25 cellular contexts compared by ENCODE assay signal in the genomic region with DNA sequence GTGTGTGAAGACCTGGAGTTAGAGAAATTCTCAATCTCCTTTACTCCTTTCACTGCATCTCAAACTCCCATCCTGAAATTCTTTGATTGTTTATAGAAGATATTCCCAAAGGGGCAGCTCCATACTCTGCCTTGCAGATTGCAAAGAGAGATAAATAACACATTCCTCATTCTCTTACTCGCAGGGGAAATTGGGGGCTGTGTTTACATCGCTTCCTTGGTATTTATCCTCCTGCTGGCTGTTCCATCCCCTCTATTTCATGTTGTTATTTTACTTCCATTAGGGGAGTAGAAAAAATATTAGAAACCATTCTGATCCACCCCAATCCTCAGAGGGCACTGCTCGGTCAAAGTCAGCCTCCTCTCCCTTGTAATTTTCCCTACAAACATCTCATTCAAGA.
DNase-seq lines count a peak whose midpoint lies in the region; ATAC-seq and TF ChIP-seq lines count a peak whose summit lies in the region.
"Had no signal": no experiment of that assay in that cellular context is flagged by ENCODE, and none has a peak within 500 bp of the region (broad histone marks: within the 10 kb centered on the region; RNA-seq: fewer than 3 reads in every experiment).

No MANE protein-coding gene starts in this region.

- H3K4ac ChIP-seq in mesenchymal stem cell (ENCODE audit: low read depth in 1 of 2, low read length in 2 of 2), result no peak overlapping the region

- peak overlapping the region; percentile 18 for H3K27ac Mint-ChIP-seq in HFFc6
- H3K27ac Mint-ChIP-seq in stimulated activated naive CD8-positive, alpha-beta T cell treated with anti-CD3 and anti-CD28 coated beads, Interleukin-15, amount 100 ng/mL, for 72 hours, result no peak overlapping the region
- H3K27ac Mint-ChIP-seq: activated naive CD4-positive, alpha-beta T cell treated with anti-CD3 and anti-CD28 coated beads, Interleukin-2, amount 10 ng/mL, durations not matched to agents 7 days and 5 days; CD14-positive monocyte; effector memory CD8-positive, alpha-beta T cell; natural killer cell; stimulated activated effector memory CD8-positive, alpha-beta T cell treated with anti-CD3 and anti-CD28 coated beads, Interleukin-12 subunit alpha, Interleukin-12 subunit beta, amount 100 ng/mL, for 72 hours had no signal

- no peaks in the 10 kb centered on the region for H3K36me3 ChIP-seq in mesenchymal stem cell (ENCODE audit: control insufficient read depth in 1 of 2, insufficient read depth in 2 of 2, low read depth in 1 of 2, low read length in 2 of 2)
- H3K36me3 ChIP-seq in skeletal muscle satellite cell (ENCODE audit: insufficient read depth, low read length), result no peaks in the 10 kb centered on the region
- H3K36me3 ChIP-seq: cardiac muscle cell, right atrium auricular region had no signal

- no peak overlapping the region for H2AFZ ChIP-seq in mesenchymal stem cell (ENCODE audit: low read depth, low read length)
- H2AFZ ChIP-seq: parathyroid adenoma had no signal

- H3K27me3 Mint-ChIP-seq in HFFc6 (ENCODE audit: insufficient read depth), result no peaks in the 10 kb centered on the region; the same call in 1 of the 2 replicates
- no peaks in the 10 kb centered on the region for H3K27me3 Mint-ChIP-seq in stimulated activated naive CD8-positive, alpha-beta T cell treated with anti-CD3 and anti-CD28 coated beads, Interleukin-15, amount 100 ng/mL, for 72 hours
- H3K27me3 Mint-ChIP-seq: activated naive CD4-positive, alpha-beta T cell treated with anti-CD3 and anti-CD28 coated beads, Interleukin-2, amount 10 ng/mL, durations not matched to agents 7 days and 5 days; effector memory CD8-positive, alpha-beta T cell had no signal

- H3K4me2 ChIP-seq in mesenchymal stem cell (ENCODE audit: low read length, poor library complexity, severe bottlenecking), result no peak overlapping the region
- H3K4me2 ChIP-seq in skeletal muscle satellite cell (ENCODE audit: low read length), result peak overlapping the region; percentile 19
- H3K4me2 ChIP-seq: KMS-11 had no signal

- H3K9me3 ChIP-seq in mesenchymal stem cell (ENCODE audit: control insufficient read depth, low read length), result peaks cover 4% of the 10 kb centered on the region
- H3K9me3 ChIP-seq in skeletal muscle satellite cell (replicated peaks; ENCODE audit: low read length), result no peaks in the 10 kb centered on the region

- no peak for DNase-seq in HFFc6
- peak; percentile 34 for DNase-seq in mesenchymal stem cell
- DNase-seq in KBM-7, result no peak
- DNase-seq in cortex of kidney (lab: John Stamatoyannopoulos, UW), result no peak
- DNase-seq in stimulated activated naive CD8-positive, alpha-beta T cell treated with anti-CD3 and anti-CD28 coated beads, Interleukin-15, amount 100 ng/mL, for 72 hours, result no peak
- DNase-seq: activated CD4-positive, alpha-beta T cell treated with anti-CD3 and anti-CD28 coated beads, Interleukin-2, amount 50 U/mL, for 4 hours; activated CD4-positive, CD25-positive, alpha-beta regulatory T cell; activated naive CD4-positive, alpha-beta T cell treated with anti-CD3 and anti-CD28 coated beads, Interleukin-2, amount 10 ng/mL, durations not matched to agents 7 days and 5 days; amygdala; effector memory CD8-positive, alpha-beta T cell; hippocampal formation; natural killer cell; NCI-H146; NCI-H510A; stimulated activated CD4-positive, alpha-beta T cell treated with anti-CD3 and anti-CD28 coated beads, Interleukin-4, amount 100 ng/mL, for 24 hours had no signal

- peak overlapping the region; percentile 40 for H3K4me3 Mint-ChIP-seq in HFFc6
- no peak overlapping the region for H3K4me3 Mint-ChIP-seq in stimulated activated naive CD8-positive, alpha-beta T cell treated with anti-CD3 and anti-CD28 coated beads, Interleukin-15, amount 100 ng/mL, for 72 hours
- H3K4me3 Mint-ChIP-seq: activated naive CD4-positive, alpha-beta T cell treated with anti-CD3 and anti-CD28 coated beads, Interleukin-2, amount 10 ng/mL, durations not matched to agents 7 days and 5 days; CD14-positive monocyte; effector memory CD8-positive, alpha-beta T cell; natural killer cell; stimulated activated effector memory CD8-positive, alpha-beta T cell treated with anti-CD3 and anti-CD28 coated beads, Interleukin-12 subunit alpha, Interleukin-12 subunit beta, amount 100 ng/mL, for 72 hours had no signal

- peaks cover 10% of the 10 kb centered on the region for H3K36me3 Mint-ChIP-seq in HFFc6 (ENCODE audit: low read depth)
- H3K36me3 Mint-ChIP-seq: activated naive CD4-positive, alpha-beta T cell treated with anti-CD3 and anti-CD28 coated beads, Interleukin-2, amount 10 ng/mL, durations not matched to agents 7 days and 5 days; CD14-positive monocyte; natural killer cell; stimulated activated effector memory CD8-positive, alpha-beta T cell treated with anti-CD3 and anti-CD28 coated beads, Interleukin-12 subunit alpha, Interleukin-12 subunit beta, amount 100 ng/mL, for 72 hours had no signal

- TF ChIP-seq CTCF in HFFc6 (IDR thresholded peaks at IDR 0.05) (no peak), VCaP (conservative IDR thresholded peaks at IDR 0.05) (no peak)

- peaks cover 44% of the 10 kb centered on the region for H3K4me1 Mint-ChIP-seq in HFFc6 (ENCODE audit: low read depth)
- H3K4me1 Mint-ChIP-seq in stimulated activated naive CD8-positive, alpha-beta T cell treated with anti-CD3 and anti-CD28 coated beads, Interleukin-15, amount 100 ng/mL, for 72 hours, result no peaks in the 10 kb centered on the region
- H3K4me1 Mint-ChIP-seq: activated naive CD4-positive, alpha-beta T cell treated with anti-CD3 and anti-CD28 coated beads, Interleukin-2, amount 10 ng/mL, durations not matched to agents 7 days and 5 days; CD14-positive monocyte; natural killer cell; stimulated activated effector memory CD8-positive, alpha-beta T cell treated with anti-CD3 and anti-CD28 coated beads, Interleukin-12 subunit alpha, Interleukin-12 subunit beta, amount 100 ng/mL, for 72 hours had no signal

- H2BK15ac ChIP-seq in mesenchymal stem cell (ENCODE audit: low read depth, poor library complexity, severe bottlenecking), result no peak overlapping the region

- H3K79me1 ChIP-seq in mesenchymal stem cell (replicated peaks; ENCODE audit: low read length, poor library complexity, severe bottlenecking), result no peaks in the 10 kb centered on the region

- H2BK5ac ChIP-seq in mesenchymal stem cell (ENCODE audit: low read depth, low read length, poor library complexity, severe bottlenecking), result no peak overlapping the region

- no CpG with 5 or more reads among the region's 3 CpGs for WGBS in mesenchymal stem cell

- H3K9me3 Mint-ChIP-seq in HFFc6, result peaks cover 15% of the 10 kb centered on the region
- peaks cover 0 to 9% of the 10 kb centered on the region in 2 donors for H3K9me3 Mint-ChIP-seq in stimulated activated naive CD8-positive, alpha-beta T cell treated with anti-CD3 and anti-CD28 coated beads, Interleukin-15, amount 100 ng/mL, for 72 hours
- H3K9me3 Mint-ChIP-seq: stimulated activated effector memory CD8-positive, alpha-beta T cell treated with anti-CD3 and anti-CD28 coated beads, Interleukin-12 subunit alpha, Interleukin-12 subunit beta, amount 100 ng/mL, for 72 hours had no signal

- ATAC-seq in stimulated activated naive CD8-positive, alpha-beta T cell treated with anti-CD3 and anti-CD28 coated beads, Interleukin-15, amount 100 ng/mL, for 72 hours, result no peak
- ATAC-seq: effector memory CD8-positive, alpha-beta T cell; left lobe of liver; natural killer cell; stimulated activated effector memory CD8-positive, alpha-beta T cell treated with anti-CD3 and anti-CD28 coated beads, Interleukin-12 subunit alpha, Interleukin-12 subunit beta, amount 100 ng/mL, for 72 hours had no signal

- no peak overlapping the region for H3K23ac ChIP-seq in mesenchymal stem cell (ENCODE audit: low read length in 2 of 2)

- no peak overlapping the region for H3K14ac ChIP-seq in mesenchymal stem cell (ENCODE audit: low read length in 2 of 2)

- H3K27me3 ChIP-seq in mesenchymal stem cell (ENCODE audit: control insufficient read depth in 1 of 2, insufficient read depth in 1 of 2, low read length in 2 of 2), result no peaks in the 10 kb centered on the region
- H3K27me3 ChIP-seq in skeletal muscle satellite cell (ENCODE audit: control insufficient read depth, insufficient read depth, low read length), result no peaks in the 10 kb centered on the region
- H3K27me3 ChIP-seq: cardiac muscle cell, right atrium auricular region had no signal

- H3K4me1 ChIP-seq in mesenchymal stem cell (ENCODE audit: control insufficient read depth, insufficient read depth, low read depth, low read length) (no peaks in the 10 kb centered on the region), skeletal muscle satellite cell (ENCODE audit: control insufficient read depth, insufficient read depth, low read length) (peaks cover 8% of the 10 kb centered on the region)
- H3K4me1 ChIP-seq: parathyroid adenoma, right atrium auricular region had no signal

- peak overlapping the region; percentile 42 for H3K9ac ChIP-seq in mesenchymal stem cell (ENCODE audit: low read length)
- no peak overlapping the region for H3K9ac ChIP-seq in skeletal muscle satellite cell (ENCODE audit: low read depth, low read length)
- H3K9ac ChIP-seq: KMS-11, parathyroid adenoma had no signal

- H2AK5ac ChIP-seq in mesenchymal stem cell (ENCODE audit: low read length, severe bottlenecking), result no peak overlapping the region

- in situ Hi-C loops in KBM-7 (cut with MboI; ENCODE audit: low pct_unique_long_range_greater_than_20kb, low sequenced_read_pairs), result no loop called here

- H3K4me3 ChIP-seq in mesenchymal stem cell (ENCODE audit: insufficient read depth in 1 of 2, low read depth in 1 of 2, low read length in 2 of 2) (no peak overlapping the region), skeletal muscle satellite cell (ENCODE audit: low read length) (no peak overlapping the region)
- H3K4me3 ChIP-seq: cardiac muscle cell, coronary artery, right atrium auricular region had no signal

- H4K8ac ChIP-seq in mesenchymal stem cell (ENCODE audit: low read length), result no peak overlapping the region

- H4K91ac ChIP-seq in mesenchymal stem cell (ENCODE audit: low read length), result no peak overlapping the region

- no peak overlapping the region for H2BK120ac ChIP-seq in mesenchymal stem cell (ENCODE audit: low read depth, low read length)

- H2BK12ac ChIP-seq in mesenchymal stem cell (ENCODE audit: low read length in 2 of 2), result no peak overlapping the region

- no peak overlapping the region for H3K18ac ChIP-seq in mesenchymal stem cell (ENCODE audit: low read depth in 1 of 2, low read length in 2 of 2)

- H3K27ac ChIP-seq in VCaP, result 0 out of 2 replicates have a peak overlapping the region, but pooled peaks have one; percentile 26
- H3K27ac ChIP-seq in mesenchymal stem cell (ENCODE audit: low read length, poor library complexity, severe bottlenecking), result no peak overlapping the region
- H3K27ac ChIP-seq: cardiac muscle cell, coronary artery, KMS-11, parathyroid adenoma, right atrium auricular region had no signal
